26 cellular contexts compared by ENCODE assay signal in the genomic region with DNA sequence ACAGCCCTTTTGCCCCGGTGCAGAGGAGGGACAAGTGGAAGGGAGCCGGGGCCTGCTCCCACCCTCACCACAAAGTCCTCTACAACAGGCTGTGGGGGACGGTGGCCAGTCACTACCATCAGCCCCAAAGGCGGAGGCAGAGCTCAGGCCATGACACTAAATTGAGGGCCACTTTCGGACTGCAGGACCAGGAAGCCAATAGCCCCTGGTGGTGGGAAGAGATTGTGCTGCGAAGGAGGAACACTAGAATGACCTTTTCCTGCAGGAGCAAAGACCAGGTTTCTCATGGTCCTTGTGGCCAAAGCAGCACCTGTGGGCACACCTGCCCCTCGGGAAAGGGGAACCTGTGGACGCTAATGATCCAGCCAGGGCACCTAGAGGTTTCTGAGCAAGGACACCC. TPM values are rescaled to one million over a fixed set of nuclear protein-coding genes. Genes with fewer than 3 reads are reported as not detected.
"Had no signal": no experiment of that assay in that cellular context is flagged by ENCODE, and none has a peak within 500 bp of the region (broad histone marks: within the 10 kb centered on the region; RNA-seq: fewer than 3 reads in every experiment).

No MANE protein-coding gene starts in this region.

- H3K36me3 Mint-ChIP-seq: activated naive CD8-positive, alpha-beta T cell treated with anti-CD3 and anti-CD28 coated beads, Interleukin-2, amount 10 ng/mL, durations not matched to agents 7 days and 5 days; natural killer cell had no signal

- H3K4me3 ChIP-seq: colonic mucosa, left lung, psoas muscle, thoracic aorta had no signal

- H3K27ac ChIP-seq: colonic mucosa, left lung, psoas muscle, thoracic aorta had no signal

- FAIRE-seq: bronchial epithelial cell, frontal cortex had no signal

- H3K27ac Mint-ChIP-seq: activated B cell treated with CpG ODN at 0.5 μM for 24 hours; activated naive CD4-positive, alpha-beta T cell treated with anti-CD3 and anti-CD28 coated beads for 36 hours; activated naive CD8-positive, alpha-beta T cell treated with anti-CD3 and anti-CD28 coated beads, Interleukin-2, amount 10 ng/mL, durations not matched to agents 7 days and 5 days; natural killer cell had no signal

- DNase-seq: activated B cell treated with CpG ODN at 0.5 μM for 24 hours; activated CD4-positive, alpha-beta T cell treated with anti-CD3 and anti-CD28 coated beads for 4 hours; activated CD4-positive, alpha-beta T cell treated with anti-CD3 and anti-CD28 coated beads, Interleukin-2, amount 50 U/mL, for 48 hours; activated naive CD4-positive, alpha-beta T cell treated with anti-CD3 and anti-CD28 coated beads for 36 hours; activated naive CD8-positive, alpha-beta T cell treated with anti-CD3 and anti-CD28 coated beads, Interleukin-2, amount 10 ng/mL, durations not matched to agents 7 days and 5 days; activated T-cell treated with anti-CD3 and anti-CD28 coated beads, Interleukin-2, amount 50 U/mL, for 48 hours; amniotic stem cell; colonic mucosa; hippocampal formation; kidney glomerular epithelial cell; left lung; midbrain; natural killer cell; psoas muscle; right cardiac atrium; stimulated activated CD4-positive, alpha-beta T cell treated with anti-CD3 and anti-CD28 coated beads, Interleukin-4, amount 100 ng/mL, for 24 hours; stimulated activated naive CD4-positive, alpha-beta T cell treated with Interleukin-2 at 50 U/mL for 16 hours; T-helper 1 cell; T-helper 9 cell had no signal

- ATAC-seq: left lung, natural killer cell, psoas muscle, right cardiac atrium had no signal

- H3K9me3 Mint-ChIP-seq: activated B cell treated with CpG ODN at 0.5 μM for 24 hours; activated naive CD4-positive, alpha-beta T cell treated with anti-CD3 and anti-CD28 coated beads for 36 hours; activated naive CD8-positive, alpha-beta T cell treated with anti-CD3 and anti-CD28 coated beads, Interleukin-2, amount 10 ng/mL, durations not matched to agents 7 days and 5 days; natural killer cell had no signal

- H3K36me3 ChIP-seq: colonic mucosa, left lung, thoracic aorta had no signal

- H3K9me3 ChIP-seq: colonic mucosa, left lung, psoas muscle, thoracic aorta had no signal

- H3K4me3 Mint-ChIP-seq: activated B cell treated with CpG ODN at 0.5 μM for 24 hours; activated naive CD4-positive, alpha-beta T cell treated with anti-CD3 and anti-CD28 coated beads for 36 hours; activated naive CD8-positive, alpha-beta T cell treated with anti-CD3 and anti-CD28 coated beads, Interleukin-2, amount 10 ng/mL, durations not matched to agents 7 days and 5 days; natural killer cell had no signal

RNA-seq across cellular contexts. Expression of a gene that starts 30.3 kb away (rescaled TPM):
- total RNA-seq: activated CD8-positive, alpha-beta memory T cell treated with anti-CD3 and anti-CD28 coated beads for 36 hours; activated naive CD4-positive, alpha-beta T cell treated with anti-CD3 and anti-CD28 coated beads for 36 hours; activated naive CD8-positive, alpha-beta T cell treated with anti-CD3 and anti-CD28 coated beads, Interleukin-2, amount 10 ng/mL, durations not matched to agents 7 days and 5 days; bronchial epithelial cell; epithelial cell of proximal tubule; lung microvascular endothelial cell; osteocyte had no signal
